8 cellular contexts compared by ENCODE assay signal in the genomic region with DNA sequence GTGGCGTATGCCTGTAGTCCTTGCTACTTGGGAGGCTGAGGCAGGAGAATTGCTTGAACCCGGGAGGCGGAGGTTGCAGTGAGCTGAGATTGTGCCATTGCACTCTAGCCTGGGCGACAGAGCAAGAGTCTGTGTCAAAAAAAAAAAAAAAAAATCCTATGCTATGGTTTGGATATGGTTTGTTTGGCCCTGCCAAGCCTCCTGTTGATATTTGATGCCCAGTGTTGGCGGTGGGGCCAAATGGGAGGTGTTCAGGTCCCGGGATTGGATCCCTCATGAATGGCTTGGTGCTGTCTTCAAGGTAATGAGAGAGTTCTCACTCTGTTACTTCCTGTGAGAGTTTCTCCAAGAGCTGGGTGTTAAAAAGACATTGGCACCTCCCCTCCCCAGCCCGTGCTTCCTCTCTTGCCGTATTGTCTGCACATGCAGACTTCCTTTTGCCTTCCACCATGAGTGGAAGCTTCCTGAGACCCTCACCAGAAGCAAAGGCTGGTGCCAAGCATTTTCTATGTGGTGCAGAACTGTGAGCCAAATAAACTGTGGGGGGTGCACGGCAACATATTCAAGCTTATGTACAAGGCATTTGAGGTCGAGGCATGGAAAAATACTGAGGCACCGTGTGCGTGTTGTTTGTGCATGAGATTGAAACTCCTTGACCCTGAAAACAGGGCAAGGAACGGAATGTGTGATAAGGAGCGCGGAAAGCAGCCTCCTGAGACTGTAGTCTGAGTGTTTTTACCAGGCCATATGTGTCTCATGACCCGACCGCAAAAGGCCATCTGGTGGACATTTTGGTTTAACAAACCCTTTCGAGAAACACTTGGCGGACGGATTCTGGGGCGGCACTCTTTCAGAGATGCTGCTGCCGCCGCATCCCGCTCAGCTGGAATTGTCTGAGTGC. TPM values are rescaled to one million over a fixed set of nuclear protein-coding genes. Genes with fewer than 3 reads are reported as not detected.
DNase-seq lines count a peak whose midpoint lies in the region; ATAC-seq and TF ChIP-seq lines count a peak whose summit lies in the region.

No MANE protein-coding gene starts in this region.

- no peak for TF ChIP-seq POLR2A in vagina (IDR thresholded peaks at IDR 0.05)

- intact Hi-C loops in vagina (cut with DNase I), result no loop called here

- no peaks in the 10 kb centered on the region for H3K36me3 Mint-ChIP-seq in T-cell

- H3K27ac ChIP-seq in vagina, result no peak overlapping the region

- peak; percentile 80 to 90 (median 86) for ATAC-seq in T-cell (replicated peaks in 1 of 4)

- DNase-seq in NCI-H2171 treated with DMSO at 0.1 percent for 48 hours (lab: John Stamatoyannopoulos, UW) (peak; percentile 47), NCI-H2171 (lab: John Stamatoyannopoulos, UW) (no peak), T-cell (peak in 28 of 34 experiments; percentile 22 to 59 (median 40)), fibroblast of the aortic adventitia (ENCODE audit: low read depth) (peak; percentile 83), retinal pigment epithelial cell (ENCODE audit: low read depth) (peak; percentile 69), vagina (ENCODE audit: extremely low spot score in 2 of 2) (no peak)
- no peak for DNase-seq in stimulated activated CD4-positive, alpha-beta T cell treated with anti-CD3 and anti-CD28 coated beads, Interleukin-4, amount 100 ng/mL, for 24 hours
- DNase-seq in activated CD4-positive, CD25-positive, alpha-beta regulatory T cell (lab: John Stamatoyannopoulos, UW), result no peak

- no peaks in the 10 kb centered on the region for H3K9me3 Mint-ChIP-seq in T-cell

- H3K4me3 ChIP-seq in fibroblast of the aortic adventitia (ENCODE audit: low read depth, low read length) (no peak overlapping the region), retinal pigment epithelial cell (ENCODE audit: low read length) (no peak overlapping the region), vagina (no peak overlapping the region)

- peak overlapping the region; percentile 62 to 77 (median 74) for H3K4me3 Mint-ChIP-seq in T-cell

- peaks cover 0 to 1% of the 10 kb centered on the region in 2 donors for H3K27me3 Mint-ChIP-seq in T-cell

- H3K9me3 ChIP-seq in vagina, result no peaks in the 10 kb centered on the region

- POLR2A ChIA-PET in T-cell (lab: Charles Lee), result interaction anchor here in 1 of 2 donors (0.7 kb wide), 1 partner anchor 473 kb away, joined by 7 read pairs; no protein-coding TSS in a partner anchor

- peaks cover 6% of the 10 kb centered on the region for H3K4me1 ChIP-seq in vagina

- CTCF ChIA-PET in T-cell (lab: Charles Lee), result no interaction called here

- H3K4me1 Mint-ChIP-seq in T-cell, result peaks cover 60 to 71% (median 69%) of the 10 kb centered on the region in 3 donors

- H3K27me3 ChIP-seq in vagina, result no peaks in the 10 kb centered on the region

- H3K36me3 ChIP-seq in vagina, result no peaks in the 10 kb centered on the region

- peak; percentile 33 for TF ChIP-seq CTCF in fibroblast of the aortic adventitia (IDR thresholded peaks at IDR 0.05; ENCODE audit: insufficient read depth, low read length)
- peak; percentile 24 for TF ChIP-seq CTCF in retinal pigment epithelial cell (conservative IDR thresholded peaks at IDR 0.05; ENCODE audit: low read depth, low read length)
- no peak for TF ChIP-seq CTCF in vagina (IDR thresholded peaks at IDR 0.05)

- peak overlapping the region; percentile 94 for H3K27ac Mint-ChIP-seq in T-cell

RNA-seq across cellular contexts. Expression of gene SIGLEC9, which starts 7.3 kb away (rescaled TPM):
- 1 to 10 TPM in 3 of 5 donors, under 1 TPM in 2; 0.73 to 2.6 (median 1.6) TPM for total RNA-seq in T-cell
- total RNA-seq in fibroblast of the aortic adventitia (ENCODE audit: low replicate concordance), result 0.09 TPM in 1 of 2 replicates, not detected in the other
- 5.9 TPM for total RNA-seq in vagina

RNA-seq across cellular contexts. Expression of gene SIGLEC7, which starts 10.1 kb away (rescaled TPM):
- total RNA-seq in T-cell, result 1 to 10 TPM in 2 of 5 donors, under 1 TPM in 2, not detected in 1; 0.30 to 3.3 (median 1.0) TPM
- total RNA-seq in fibroblast of the aortic adventitia (ENCODE audit: low replicate concordance), result 0.41 TPM in 1 of 2 replicates, not detected in the other
- total RNA-seq in vagina, result 1.5 TPM

RNA-seq across cellular contexts. Expression of gene CTU1, which starts 23.8 kb away (rescaled TPM):
- 10 to 100 TPM in 3 of 5 donors, 1 to 10 TPM in 2; 3.2 to 18.1 (median 15.9) TPM for total RNA-seq in T-cell
- 3.2 and 6.4 TPM in 2 replicates for total RNA-seq in fibroblast of the aortic adventitia (ENCODE audit: low replicate concordance)
- 8.8 TPM for total RNA-seq in vagina

RNA-seq across cellular contexts. Expression of gene KLK14, which starts 49.3 kb away (rescaled TPM):
- under 1 TPM; 0.42 to 0.78 (median 0.70) TPM for total RNA-seq in T-cell
- total RNA-seq in fibroblast of the aortic adventitia (ENCODE audit: low replicate concordance), result not detected in 2 replicates
- total RNA-seq in vagina, result not detected

Comparison
In these comparisons a context has a peak if more than half of its experiments do, and no peak if none do; other contexts are left out.
1. DNase-seq: peak in NCI-H2171 treated with DMSO at 0.1 percent for 48 hours (single experiment), T-cell (28 of 34), fibroblast of the aortic adventitia (single experiment) and retinal pigment epithelial cell (single experiment); none in NCI-H2171 (single experiment), stimulated activated CD4-positive, alpha-beta T cell treated with anti-CD3 and anti-CD28 coated beads, Interleukin-4, amount 100 ng/mL, for 24 hours (single experiment), vagina (0 of 2) and activated CD4-positive, CD25-positive, alpha-beta regulatory T cell (0 of 4).
2. CTCF ChIP-seq: peak in fibroblast of the aortic adventitia (single experiment) and retinal pigment epithelial cell (single experiment); none in vagina (0 of 3).